Comparison of ENCODE assay signal across 14 cellular contexts in the genomic region with DNA sequence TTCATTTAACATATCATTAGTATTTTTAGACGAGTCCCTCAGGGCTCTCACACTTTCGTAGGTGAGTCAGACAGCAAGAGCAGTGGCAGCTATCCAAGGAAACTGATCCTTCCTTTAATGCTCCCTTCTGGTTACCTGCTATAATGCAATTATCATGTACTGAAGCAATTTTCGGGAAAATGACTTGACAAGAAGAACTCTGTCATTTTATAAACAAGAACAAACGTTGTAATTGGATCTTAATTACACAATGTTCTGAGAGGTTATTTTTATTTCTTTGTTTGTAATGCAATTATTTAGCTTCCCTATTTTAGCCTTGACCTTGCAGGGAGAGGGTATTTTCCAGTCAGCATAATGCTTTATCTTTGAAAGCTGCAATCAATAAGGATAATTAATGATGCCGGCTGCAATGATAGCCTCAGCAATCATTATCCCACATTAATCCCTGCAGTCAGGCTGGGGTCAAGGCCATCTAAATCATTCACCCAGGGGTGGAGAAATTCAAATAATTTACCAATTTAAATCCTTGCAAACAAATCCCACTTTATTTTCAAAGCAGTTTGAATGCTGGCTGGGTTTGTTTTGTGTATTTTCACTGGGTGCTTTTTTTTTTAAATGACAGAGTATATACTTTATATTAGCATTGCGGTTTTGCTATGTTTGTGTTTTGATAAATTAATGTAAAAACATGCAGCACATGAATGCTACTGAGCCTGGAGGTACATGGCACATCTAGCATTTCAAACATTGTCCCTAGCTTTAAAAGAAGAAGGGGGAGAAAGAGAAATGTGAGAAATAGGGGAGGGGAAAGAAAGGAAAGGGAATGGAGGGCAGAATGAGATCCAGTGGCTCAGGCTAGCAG.
A peak's percentile ranks its signal among the peaks of the same experiment; 100 is the strongest.
DNase-seq lines count a peak whose midpoint lies in the region; ATAC-seq and TF ChIP-seq lines count a peak whose summit lies in the region.
"Had no signal": no experiment of that assay in that cellular context is flagged by ENCODE, and none has a peak within 500 bp of the region (broad histone marks: within the 10 kb centered on the region; RNA-seq: fewer than 3 reads in every experiment).

No MANE protein-coding gene starts in this region.

- H3K27ac ChIP-seq in SK-N-SH (ENCODE audit: low read depth in 2 of 2, low read length in 1 of 2): no peak overlapping the region
- H3K27ac ChIP-seq in WERI-Rb-1: no peak overlapping the region
- H3K27ac ChIP-seq: tibial nerve had no signal

- no peaks in the 10 kb centered on the region for H3K36me3 ChIP-seq in SK-N-SH (replicated peaks in 1 of 2; ENCODE audit: control insufficient read depth in 1 of 2, insufficient read depth in 2 of 2, low read length in 1 of 2)
- no peaks in the 10 kb centered on the region for H3K36me3 ChIP-seq in WERI-Rb-1
- H3K36me3 ChIP-seq: tibial nerve had no signal

- TF ChIP-seq EP300 in SK-N-SH (IDR thresholded peaks at IDR 0.05; ENCODE audit: borderline replicate concordance in 1 of 2, low read depth in 1 of 2, low read length in 1 of 2): no peak

- H3K4me1 ChIP-seq in SK-N-SH (ENCODE audit: control insufficient read depth in 1 of 2, insufficient read depth in 2 of 2, low read depth in 1 of 2, low read length in 1 of 2): peaks cover 0 to 14% of the 10 kb centered on the region in 2 experiments; a peak in 2 of 4 replicates

- DNase-seq in SK-N-SH (no peak), NCI-H2081 treated with DMSO at 0.1 percent for 48 hours (lab: John Stamatoyannopoulos, UW) (peak; percentile 86), WERI-Rb-1 (peak; percentile 28), renal cortical epithelial cell (ENCODE audit: low read depth) (peak; percentile 34), NCI-H187 (lab: John Stamatoyannopoulos, UW) (no peak)
- DNase-seq: ACHN; activated CD8-positive, alpha-beta T cell treated with anti-CD3 and anti-CD28 coated beads, Interleukin-2, amount 10 ng/mL, durations not matched to agents 7 days and 5 days; activated gamma-delta T cell; effector memory CD8-positive, alpha-beta T cell; SHP77 had no signal

- POLR2A ChIA-PET in SK-N-SH (lab: Yijun Ruan, JAX): no interaction called here

- H3K9ac ChIP-seq in SK-N-SH: no peak overlapping the region

- H3K9me3 ChIP-seq in SK-N-SH: no peaks in the 10 kb centered on the region
- H3K9me3 ChIP-seq in WERI-Rb-1 (ENCODE audit: severe bottlenecking): no peaks in the 10 kb centered on the region

- WGBS in SK-N-SH (ENCODE audit: low lambda C conversion rate): 39% methylated on average over 6 of the region's 6 CpGs

- H3F3A ChIP-seq in SK-N-SH (replicated peaks; ENCODE audit: insufficient read depth): no peaks in the 10 kb centered on the region

- ATAC-seq in SK-N-SH treated with all-trans-retinoic acid at 6 μM for 48 hours (peak; percentile 40; the same call in 1 of the 3 replicates), GM18873 (IDR thresholded peaks at IDR 0.05; ENCODE audit: low FRiP score, unreplicated experiment) (no peak), HG03460 (IDR thresholded peaks at IDR 0.05; ENCODE audit: unreplicated experiment) (no peak)
- ATAC-seq: activated CD8-positive, alpha-beta T cell treated with anti-CD3 and anti-CD28 coated beads, Interleukin-2, amount 10 ng/mL, durations not matched to agents 7 days and 5 days; effector memory CD8-positive, alpha-beta T cell had no signal

- TF ChIP-seq CTCF in SK-N-SH (IDR thresholded peaks at IDR 0.05) (no peak), WERI-Rb-1 (IDR thresholded peaks at IDR 0.05; ENCODE audit: low read depth, low read length) (no peak)

- H3K4me2 ChIP-seq in SK-N-SH: no peak overlapping the region

- H3K79me2 ChIP-seq in SK-N-SH (ENCODE audit: insufficient read depth): no peaks in the 10 kb centered on the region

- H3K27me3 ChIP-seq in SK-N-SH (ENCODE audit: insufficient read depth) (no peaks in the 10 kb centered on the region), WERI-Rb-1 (ENCODE audit: insufficient read depth, low read depth, severe bottlenecking) (no peaks in the 10 kb centered on the region)
- H3K27me3 ChIP-seq: tibial nerve had no signal

- H2AFZ ChIP-seq in SK-N-SH (ENCODE audit: low read depth): no peak overlapping the region

- no peak for TF ChIP-seq RAD21 in SK-N-SH (IDR thresholded peaks at IDR 0.05; ENCODE audit: low read length)

- H3K4me3 ChIP-seq in SK-N-SH (ENCODE audit: low read depth in 2 of 2, low read length in 1 of 2) (no peak overlapping the region), WERI-Rb-1 (ENCODE audit: low read depth, low read length) (no peak overlapping the region)
- H3K4me3 ChIP-seq: tibial nerve had no signal

- CTCF ChIA-PET in SK-N-SH (lab: Yijun Ruan, JAX): no interaction called here

- H3K9me2 ChIP-seq in SK-N-SH: no peaks in the 10 kb centered on the region

- no peaks in the 10 kb centered on the region for H4K20me1 ChIP-seq in SK-N-SH (ENCODE audit: insufficient read depth)

TF ChIP-seq in SK-N-SH treated with all-trans-retinoic acid at 6 μM for 48 hours, 23 proteins besides CTCF, POLR2A, EP300 and RAD21:
- TF ChIP-seq, protein P1, sequence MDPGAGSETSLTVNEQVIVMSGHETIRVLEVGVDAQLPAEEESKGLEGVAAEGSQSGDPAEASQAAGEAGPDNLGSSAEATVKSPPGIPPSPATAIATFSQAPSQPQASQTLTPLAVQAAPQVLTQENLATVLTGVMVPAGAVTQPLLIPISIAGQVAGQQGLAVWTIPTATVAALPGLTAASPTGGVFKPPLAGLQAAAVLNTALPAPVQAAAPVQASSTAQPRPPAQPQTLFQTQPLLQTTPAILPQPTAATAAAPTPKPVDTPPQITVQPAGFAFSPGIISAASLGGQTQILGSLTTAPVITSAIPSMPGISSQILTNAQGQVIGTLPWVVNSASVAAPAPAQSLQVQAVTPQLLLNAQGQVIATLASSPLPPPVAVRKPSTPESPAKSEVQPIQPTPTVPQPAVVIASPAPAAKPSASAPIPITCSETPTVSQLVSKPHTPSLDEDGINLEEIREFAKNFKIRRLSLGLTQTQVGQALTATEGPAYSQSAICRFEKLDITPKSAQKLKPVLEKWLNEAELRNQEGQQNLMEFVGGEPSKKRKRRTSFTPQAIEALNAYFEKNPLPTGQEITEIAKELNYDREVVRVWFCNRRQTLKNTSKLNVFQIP (CRISPR knock-in tag; IDR thresholded peaks at IDR 0.05; ENCODE audit: borderline replicate concordance, low read depth): no peak
- TF ChIP-seq PPARA (CRISPR knock-in tag; IDR thresholded peaks at IDR 0.05; ENCODE audit: borderline replicate concordance) (no peak), ISL1 (CRISPR knock-in tag; IDR thresholded peaks at IDR 0.05) (peak; percentile 31; the same call in 1 of the 2 replicates), ESRRG (CRISPR knock-in tag; IDR thresholded peaks at IDR 0.05) (no peak)

TF ChIP-seq in SK-N-SH, 30 proteins besides CTCF, POLR2A, EP300 and RAD21:
- TF ChIP-seq FOXJ3 (CRISPR knock-in tag; IDR thresholded peaks at IDR 0.05) (no peak), NFIC (IDR thresholded peaks at IDR 0.05; ENCODE audit: borderline replicate concordance) (no peak), GATA2 (CRISPR knock-in tag; IDR thresholded peaks at IDR 0.05) (no peak)

Comparison
In these comparisons a context has a peak if more than half of its experiments do, and no peak if none do; other contexts are left out.
1. DNase-seq: peak in NCI-H2081 treated with DMSO at 0.1 percent for 48 hours (single experiment), WERI-Rb-1 (single experiment) and renal cortical epithelial cell (single experiment); none in SK-N-SH (single experiment) and NCI-H187 (0 of 2).